In genomic region chr1:20696397-20697333, GRCh38 we compare ENCODE assay signal across 8 cellular contexts. TPM values are rescaled to one million over a fixed set of nuclear protein-coding genes. Genes with fewer than 3 reads are reported as not detected.
DNase-seq lines count a peak whose midpoint lies in the region; ATAC-seq and TF ChIP-seq lines count a peak whose summit lies in the region.

No MANE protein-coding gene starts in this region.

- H3K27me3 Mint-ChIP-seq in activated T-cell treated with anti-CD3 and anti-CD28 coated beads, Interleukin-2, amount 50 U/mL, for 4 hours (ENCODE audit: low read depth) = no peaks in the 10 kb centered on the region

- peak; percentile 97 to 98 for ATAC-seq in activated T-cell treated with anti-CD3 and anti-CD28 coated beads, Interleukin-2, amount 50 U/mL, for 4 hours
- peak; percentile 76 for ATAC-seq in esophagus mucosa

- no peaks in the 10 kb centered on the region for H3K36me3 Mint-ChIP-seq in activated T-cell treated with anti-CD3 and anti-CD28 coated beads, Interleukin-2, amount 50 U/mL, for 4 hours (ENCODE audit: insufficient read depth)

- TF ChIP-seq CTCF in KMS-11 (conservative IDR thresholded peaks at IDR 0.05; ENCODE audit: low read depth, low read length) = peak; percentile 93

- peak overlapping the region; percentile 100 for H2AFZ ChIP-seq in KMS-11 (ENCODE audit: low read depth)

- no peaks in the 10 kb centered on the region for H3K9me3 ChIP-seq in mucosa of stomach (ENCODE audit: control insufficient read depth, low read length)

- peaks cover 6% of the 10 kb centered on the region for H3K4me1 Mint-ChIP-seq in activated T-cell treated with anti-CD3 and anti-CD28 coated beads, Interleukin-2, amount 50 U/mL, for 4 hours (ENCODE audit: low read depth)

- H3K9me3 Mint-ChIP-seq in activated T-cell treated with anti-CD3 and anti-CD28 coated beads, Interleukin-2, amount 50 U/mL, for 4 hours = no peaks in the 10 kb centered on the region

- H3K36me3 ChIP-seq in KMS-11 (ENCODE audit: insufficient read depth) (no peaks in the 10 kb centered on the region), mucosa of stomach (ENCODE audit: control insufficient read depth, insufficient read depth, low read length) (no peaks in the 10 kb centered on the region)

- peak; percentile 96 for DNase-seq in AG08395 (ENCODE audit: low spot score)
- peak; percentile 93 for DNase-seq in GM19240 (ENCODE audit: insufficient read length, low spot score)
- peak; percentile 73 for DNase-seq in activated T-cell treated with anti-CD3 and anti-CD28 coated beads, Interleukin-2, amount 50 U/mL, for 4 hours
- DNase-seq in stimulated activated CD8-positive, alpha-beta memory T cell treated with anti-CD3 and anti-CD28 coated beads, Interleukin-4, amount 100 ng/mL, for 1 hour (ENCODE audit: low read depth in 2 of 2, low spot score in 1 of 2) = peak; percentile 44

- H3K79me2 ChIP-seq in KMS-11 (ENCODE audit: insufficient read depth, low read depth) = no peaks in the 10 kb centered on the region

- no peaks in the 10 kb centered on the region for H4K20me1 ChIP-seq in KMS-11 (ENCODE audit: insufficient read depth)

- peaks cover 14% of the 10 kb centered on the region; the same call in 1 of the 2 replicates for H3K27me3 ChIP-seq in KMS-11 (ENCODE audit: insufficient read depth, low read depth)
- peaks cover 8% of the 10 kb centered on the region for H3K27me3 ChIP-seq in mucosa of stomach (ENCODE audit: control insufficient read depth, insufficient read depth, low read length)

- no peak overlapping the region for H3K27ac ChIP-seq in KMS-11

- H3K4me3 ChIP-seq in KMS-11 (IDR thresholded peaks at IDR 0.05; ENCODE audit: insufficient read depth, low read depth, low read length) = peak overlapping the region; percentile 85
- H3K4me3 ChIP-seq in mucosa of stomach (ENCODE audit: low read length) = peak overlapping the region; percentile 82

- H3K4me2 ChIP-seq in KMS-11 = peak overlapping the region; percentile 94

- H3K4me3 Mint-ChIP-seq in activated T-cell treated with anti-CD3 and anti-CD28 coated beads, Interleukin-2, amount 50 U/mL, for 4 hours = peak overlapping the region; percentile 86

- H3K4me1 ChIP-seq in KMS-11 (ENCODE audit: low read depth, poor library complexity, severe bottlenecking) (no peaks in the 10 kb centered on the region), mucosa of stomach (ENCODE audit: control insufficient read depth, insufficient read depth, low read length) (peaks cover 5% of the 10 kb centered on the region)

- H3K9ac ChIP-seq in KMS-11 (peak overlapping the region; percentile 63; the same call in 1 of the 2 replicates), mucosa of stomach (ENCODE audit: low read length) (peak overlapping the region; percentile 76)

TF ChIP-seq in PFSK-1, 5 proteins besides CTCF, POLR2A, EP300 and RAD21:
- TF ChIP-seq POLR2AphosphoS5 (IDR thresholded peaks at IDR 0.05; ENCODE audit: low read depth, low read length) = peak; percentile 53; the same call in 1 of the 2 replicates
- TF ChIP-seq FOXP2 (optimal IDR thresholded peaks at IDR 0.05; ENCODE audit: borderline replicate concordance, extremely low read depth, extremely low read length, insufficient read depth) = peak; percentile 83
- TF ChIP-seq SIN3A (IDR thresholded peaks at IDR 0.05; ENCODE audit: borderline replicate concordance, insufficient read depth, low read length) = no peak
- no peak for TF ChIP-seq TAF1 (IDR thresholded peaks at IDR 0.05; ENCODE audit: borderline replicate concordance, insufficient read depth, low read length)
- no peak for TF ChIP-seq REST (IDR thresholded peaks at IDR 0.05; ENCODE audit: insufficient read depth in 1 of 2, low read depth in 2 of 2, low read length in 2 of 2)
TF ChIP-seq in PFSK-1: peak in this region for 2.

RNA-seq across cellular contexts. Expression of gene KIF17, which starts 21.1 kb away (rescaled TPM):
- 5.1 TPM for polyA plus RNA-seq in PFSK-1 (2012; ENCODE audit: insufficient read length, low read depth)
- not detected for total RNA-seq in activated T-cell treated with anti-CD3 and anti-CD28 coated beads, Interleukin-2, amount 50 U/mL, for 4 hours
- 0.60 TPM for total RNA-seq in esophagus mucosa

RNA-seq across cellular contexts. Expression of gene DDOST, which starts 35.5 kb away (rescaled TPM):
- polyA plus RNA-seq in PFSK-1 (2012; ENCODE audit: insufficient read length, low read depth) = 228 TPM
- total RNA-seq in activated T-cell treated with anti-CD3 and anti-CD28 coated beads, Interleukin-2, amount 50 U/mL, for 4 hours = 100 to 1,000 TPM; 242 to 285 (median 270) TPM
- total RNA-seq in esophagus mucosa = 134 TPM

RNA-seq across cellular contexts. Expression of gene SH2D5, which starts 35.8 kb away (rescaled TPM):
- 0.90 TPM for polyA plus RNA-seq in PFSK-1 (2012; ENCODE audit: insufficient read length, low read depth)
- 1 to 10 TPM; 1.0 to 2.1 (median 1.1) TPM for total RNA-seq in activated T-cell treated with anti-CD3 and anti-CD28 coated beads, Interleukin-2, amount 50 U/mL, for 4 hours
- 0.64 TPM for total RNA-seq in esophagus mucosa

Comparison
In these comparisons a context has a peak if more than half of its experiments do, and no peak if none do; other contexts are left out.
1. DNase-seq: peak in every context shown above with its lines; median percentile 96 in AG08395; 93 in GM19240; 73 in activated T-cell treated with anti-CD3 and anti-CD28 coated beads, Interleukin-2, amount 50 U/mL, for 4 hours; 44 in stimulated activated CD8-positive, alpha-beta memory T cell treated with anti-CD3 and anti-CD28 coated beads, Interleukin-4, amount 100 ng/mL, for 1 hour.